In genomic region chr5:40410231-40410861, GRCh38 we compare ENCODE assay signal across 8 cellular contexts.
DNase-seq lines count a peak whose midpoint lies in the region; ATAC-seq, FAIRE-seq and TF ChIP-seq lines count a peak whose summit lies in the region.

No MANE protein-coding gene starts in this region.

- no peaks in the 10 kb centered on the region for H3K9me3 ChIP-seq in astrocyte (ENCODE audit: insufficient read depth, low read depth, low read length)
- H3K9me3 ChIP-seq in mucosa of descending colon: no peaks in the 10 kb centered on the region

- H3K4me3 ChIP-seq in astrocyte (ENCODE audit: insufficient read depth, low read depth, low read length): no peak overlapping the region
- H3K4me3 ChIP-seq in mucosa of descending colon: no peak overlapping the region
- H3K4me3 ChIP-seq in dorsolateral prefrontal cortex: no peak overlapping the region

- DNase-seq in SKM-1 treated with dmso at 0.1 percent for 144 hours (lab: John Stamatoyannopoulos, UW; ENCODE audit: unreplicated experiment): peak; percentile 73
- DNase-seq in astrocyte (ENCODE audit: low read depth): peak; percentile 86
- DNase-seq in mucosa of descending colon: peak in 1 of 3 donors; percentile 41
- DNase-seq in type B pancreatic cell (ENCODE audit: extremely low spot score, unreplicated experiment): no peak
- DNase-seq in dorsolateral prefrontal cortex: no peak
- DNase-seq in NCI-H510A (lab: John Stamatoyannopoulos, UW): no peak

- FAIRE-seq in astrocyte (lab: Jason Lieb, UNC): peak; percentile 84

- H3K4me2 ChIP-seq in astrocyte (ENCODE audit: low read length): peak overlapping the region; percentile 54

- H3K4me1 Mint-ChIP-seq in astrocyte (ENCODE audit: low read depth, unreplicated experiment) (peaks cover 17% of the 10 kb centered on the region), type B pancreatic cell (ENCODE audit: unreplicated experiment) (peaks cover 4% of the 10 kb centered on the region)

- ATAC-seq in GM19351 (IDR thresholded peaks at IDR 0.05; ENCODE audit: unreplicated experiment): peak; percentile 31
- peak; percentile 74 for ATAC-seq in mucosa of descending colon
- ATAC-seq in GM21723 (IDR thresholded peaks at IDR 0.05; ENCODE audit: unreplicated experiment): no peak

- H3K4me3 Mint-ChIP-seq in astrocyte (ENCODE audit: unreplicated experiment) (no peak overlapping the region), type B pancreatic cell (no peak overlapping the region)

- TF ChIP-seq CTCF in astrocyte (IDR thresholded peaks at IDR 0.05; ENCODE audit: insufficient read depth, low read depth, low read length) (no peak), mucosa of descending colon (IDR thresholded peaks at IDR 0.05) (no peak), type B pancreatic cell (conservative IDR thresholded peaks at IDR 0.05) (no peak), dorsolateral prefrontal cortex (IDR thresholded peaks at IDR 0.05 in 54 of 56, conservative IDR thresholded peaks at IDR 0.05 in 2 of 56; ENCODE audit: low read depth in 1 of 56, partially characterized antibody in 56 of 56) (no peak)

- H3K36me3 ChIP-seq in astrocyte (ENCODE audit: insufficient read depth, low read length): no peaks in the 10 kb centered on the region
- no peaks in the 10 kb centered on the region for H3K36me3 ChIP-seq in mucosa of descending colon (ENCODE audit: low read depth)

- intact Hi-C loops in mucosa of descending colon (cut with DNase I, micrococcal nuclease): no loop called here
- intact Hi-C loops in dorsolateral prefrontal cortex (cut with DNase I): no loop called here

- H3K27me3 ChIP-seq in astrocyte (ENCODE audit: insufficient read depth, low read length): no peaks in the 10 kb centered on the region
- no peaks in the 10 kb centered on the region for H3K27me3 ChIP-seq in dorsolateral prefrontal cortex

- H3K27me3 Mint-ChIP-seq in astrocyte (ENCODE audit: low read depth, unreplicated experiment) (no peaks in the 10 kb centered on the region), type B pancreatic cell (peaks cover 9% of the 10 kb centered on the region)

- no peaks in the 10 kb centered on the region for H4K20me1 ChIP-seq in astrocyte (ENCODE audit: insufficient read depth, low read length)

- H3K27ac Mint-ChIP-seq in astrocyte (ENCODE audit: unreplicated experiment) (peak overlapping the region; percentile 80), type B pancreatic cell (peak overlapping the region; percentile 54)

- H3K36me3 Mint-ChIP-seq in astrocyte (ENCODE audit: low read depth, unreplicated experiment) (no peaks in the 10 kb centered on the region), type B pancreatic cell (no peaks in the 10 kb centered on the region)

- peak overlapping the region; percentile 41 for H2AFZ ChIP-seq in astrocyte (ENCODE audit: low read depth, low read length)

- no peaks in the 10 kb centered on the region for H3K79me2 ChIP-seq in astrocyte (ENCODE audit: insufficient read depth, low read length)

- H3K27ac ChIP-seq in astrocyte (ENCODE audit: low read depth, low read length) (peak overlapping the region; percentile 74), dorsolateral prefrontal cortex (peak overlapping the region in 5 of 59 donors; percentile 7 to 52 (median 44))

- H3K9me3 Mint-ChIP-seq in astrocyte (ENCODE audit: unreplicated experiment) (no peaks in the 10 kb centered on the region), type B pancreatic cell (no peaks in the 10 kb centered on the region)

- H3K4me1 ChIP-seq in astrocyte (ENCODE audit: insufficient read depth, low read length): peaks cover 17% of the 10 kb centered on the region
- H3K4me1 ChIP-seq in mucosa of descending colon (ENCODE audit: low read depth): peaks cover 5% of the 10 kb centered on the region

- H3K9ac ChIP-seq in astrocyte (ENCODE audit: low read length): no peak overlapping the region

Comparison
In these comparisons a context has a peak if more than half of its experiments do, and no peak if none do; other contexts are left out.
1. DNase-seq: peak in SKM-1 treated with dmso at 0.1 percent for 144 hours (single experiment) and astrocyte (single experiment); none in type B pancreatic cell (single experiment), dorsolateral prefrontal cortex (0 of 10) and NCI-H510A (single experiment).